8 cellular contexts compared by ENCODE assay signal in the genomic region with DNA sequence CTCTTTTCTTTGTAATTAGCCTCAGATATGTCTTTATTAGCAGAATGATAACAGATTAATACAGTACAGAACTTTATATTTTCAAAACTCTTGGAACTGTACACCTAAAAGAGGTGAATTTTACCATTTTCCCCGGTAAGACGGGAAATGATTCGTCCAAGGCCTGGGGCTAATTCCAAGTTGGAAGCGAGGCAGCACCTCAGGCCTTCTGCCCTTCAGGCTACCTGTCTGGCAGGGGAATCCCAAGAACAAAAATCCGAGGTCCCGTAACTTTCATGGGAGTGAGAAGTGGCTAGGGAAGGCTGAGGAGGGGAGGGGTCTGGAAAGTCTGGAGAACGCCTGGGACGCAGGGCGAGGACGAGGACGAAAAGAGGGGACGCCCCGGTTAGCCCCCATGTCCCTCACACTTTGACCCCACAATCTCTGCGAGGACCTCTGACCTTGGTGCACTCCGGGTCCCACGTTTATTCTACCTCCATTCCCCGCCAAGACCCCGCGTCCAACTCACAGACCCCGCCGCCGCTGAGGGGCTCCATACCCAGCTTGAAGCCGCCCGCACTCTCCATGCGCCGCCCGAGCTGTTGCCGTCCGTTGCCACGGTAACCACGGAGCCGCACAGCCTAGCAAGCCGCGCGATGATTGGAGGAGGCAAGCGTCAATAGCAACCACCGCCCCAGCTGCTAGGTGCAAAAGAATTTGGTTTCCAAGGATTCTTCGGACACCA.
A peak's percentile ranks its signal among the peaks of the same experiment; 100 is the strongest.
DNase-seq lines count a peak whose midpoint lies in the region; ATAC-seq and TF ChIP-seq lines count a peak whose summit lies in the region.

Gene HYDIN (minus strand): TSS at position 601 of the 724 bp plus-strand sequence. CDS start 43,827 bp downstream, outside the sequence.

- in situ Hi-C loops in astrocyte of the cerebellum (cut with HindIII; ENCODE audit: low sequenced_read_pairs): no loop called here

- H3K36me3 ChIP-seq in subcutaneous abdominal adipose tissue (ENCODE audit: control insufficient read depth in 5 of 5, insufficient read depth in 5 of 5, low read length in 5 of 5): no peaks in the 10 kb centered on the region

- no peak within 1 kb of the TSS for H3K27ac ChIP-seq in subcutaneous abdominal adipose tissue (ENCODE audit: low read depth, low read length)

- TF ChIP-seq POLR2A in GM18505 (IDR thresholded peaks at IDR 0.05; ENCODE audit: borderline replicate concordance, extremely low read depth, insufficient read depth, insufficient read length): no peak

- peak within 1 kb of the TSS; percentile 40 for H3K4me3 ChIP-seq in astrocyte of the cerebellum (ENCODE audit: low read depth, low read length)
- peak within 1 kb of the TSS; percentile 10 to 69 (median 41) for H3K4me3 ChIP-seq in subcutaneous abdominal adipose tissue (ENCODE audit: low read depth in 1 of 5, low read length in 5 of 5)

- ATAC-seq in HG03135 (IDR thresholded peaks at IDR 0.05; ENCODE audit: unreplicated experiment): no peak
- no peak for ATAC-seq in GM19023 (IDR thresholded peaks at IDR 0.05; ENCODE audit: unreplicated experiment)
- no peak for ATAC-seq in GM18505 (IDR thresholded peaks at IDR 0.05; ENCODE audit: unreplicated experiment)

- H3K27me3 ChIP-seq in subcutaneous abdominal adipose tissue (ENCODE audit: control insufficient read depth in 5 of 5, insufficient read depth in 4 of 5, low read length in 5 of 5): peaks cover 0 to 3% (median 3%) of the 10 kb centered on the region in 5 donors

- DNase-seq in EL (peak; percentile 58), NCI-H2029 (lab: John Stamatoyannopoulos, UW) (peak; percentile 18), astrocyte of the cerebellum (ENCODE audit: low read depth) (peak; percentile 11), iris pigment epithelial cell (ENCODE audit: low read depth) (peak; percentile 61)

- peaks cover 0 to 9% (median 6%) of the 10 kb centered on the region in 5 donors for H3K4me1 ChIP-seq in subcutaneous abdominal adipose tissue (ENCODE audit: control insufficient read depth in 5 of 5, insufficient read depth in 5 of 5, low read length in 5 of 5)

- no peak within 1 kb of the TSS for H3K9ac ChIP-seq in subcutaneous abdominal adipose tissue (ENCODE audit: low read length in 5 of 5)

- H3K9me3 ChIP-seq in subcutaneous abdominal adipose tissue (ENCODE audit: control insufficient read depth in 5 of 5, low read length in 5 of 5): peaks cover 2 to 15% (median 10%) of the 10 kb centered on the region in 5 donors

- TF ChIP-seq CTCF in astrocyte of the cerebellum (IDR thresholded peaks at IDR 0.05; ENCODE audit: low read depth, low read length, missing control alignments): no peak

Comparison
In these comparisons a context has a peak if more than half of its experiments do, and no peak if none do; other contexts are left out.
1. DNase-seq: peak in every context shown above with its lines; median percentile 61 in iris pigment epithelial cell; 58 in EL; 18 in NCI-H2029; 11 in astrocyte of the cerebellum.